Comparison of ENCODE assay signal across 24 cellular contexts in the genomic region with DNA sequence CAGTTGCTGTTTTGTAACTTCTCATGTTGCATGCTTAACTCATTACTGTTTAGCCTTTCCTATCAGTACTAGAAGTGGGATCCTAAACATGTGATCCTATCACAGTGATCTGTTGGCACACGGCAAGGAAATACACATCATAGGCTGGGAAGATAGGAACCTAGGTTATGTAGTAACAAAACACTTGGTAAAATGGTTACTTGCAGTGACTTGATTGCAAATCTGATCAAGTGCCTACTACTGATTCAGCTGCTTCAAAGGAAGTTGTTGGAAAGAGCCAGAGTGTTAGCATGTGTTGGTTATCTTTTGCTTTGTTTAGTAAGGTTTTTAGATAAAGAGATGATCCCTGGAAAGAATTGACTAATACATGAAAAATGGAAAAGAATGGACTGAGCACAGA. TPM values are rescaled to one million over a fixed set of nuclear protein-coding genes. Genes with fewer than 3 reads are reported as not detected.
"Had no signal": no experiment of that assay in that cellular context is flagged by ENCODE, and none has a peak within 500 bp of the region (broad histone marks: within the 10 kb centered on the region; RNA-seq: fewer than 3 reads in every experiment).

No MANE protein-coding gene starts in this region.

- FAIRE-seq: colon, endometrium, islet of Langerhans, keratinocyte had no signal

- H3K27me3 ChIP-seq: esophagus squamous epithelium, gastrocnemius medialis, heart right ventricle, left lung had no signal

- H3K36me3 ChIP-seq: esophagus squamous epithelium, gastrocnemius medialis, heart right ventricle, left lung, lower lobe of right lung had no signal

- H3K4me3 ChIP-seq: coronary artery, esophagus squamous epithelium, gastrocnemius medialis, heart right ventricle, left lung, lower lobe of right lung had no signal

- H3K9me3 ChIP-seq: esophagus squamous epithelium, gastrocnemius medialis, lower lobe of right lung had no signal

- H3K4me1 ChIP-seq: esophagus squamous epithelium, gastrocnemius medialis, heart right ventricle, left lung, lower lobe of right lung had no signal

- ATAC-seq: effector memory CD8-positive, alpha-beta T cell; esophagus mucosa; gastrocnemius medialis; heart right ventricle; left cardiac atrium; left lung; left ventricle myocardium superior; lower lobe of right lung; naive thymus-derived CD4-positive, alpha-beta T cell had no signal

- H3K27ac ChIP-seq: coronary artery, epithelial cell of prostate, esophagus squamous epithelium, gastrocnemius medialis, heart right ventricle, left lung, lower lobe of right lung had no signal

- DNase-seq: effector CD8-positive, alpha-beta T cell; effector memory CD8-positive, alpha-beta T cell; endodermal cell; esophagus squamous epithelium; foreskin fibroblast; foreskin melanocyte; gastrocnemius medialis; glutamatergic neuron; heart right ventricle; hippocampal formation; left cardiac atrium; left lung; left ventricle myocardium superior; lower lobe of right lung; mesenchymal stem cell; midbrain; naive thymus-derived CD4-positive, alpha-beta T cell had no signal

RNA-seq across cellular contexts. Expression of gene VASH2, which starts 8.9 kb away (rescaled TPM):
- polyA plus RNA-seq: naive thymus-derived CD4-positive, alpha-beta T cell had no signal
